Comparison of ENCODE assay signal across 12 cellular contexts in the genomic region with DNA sequence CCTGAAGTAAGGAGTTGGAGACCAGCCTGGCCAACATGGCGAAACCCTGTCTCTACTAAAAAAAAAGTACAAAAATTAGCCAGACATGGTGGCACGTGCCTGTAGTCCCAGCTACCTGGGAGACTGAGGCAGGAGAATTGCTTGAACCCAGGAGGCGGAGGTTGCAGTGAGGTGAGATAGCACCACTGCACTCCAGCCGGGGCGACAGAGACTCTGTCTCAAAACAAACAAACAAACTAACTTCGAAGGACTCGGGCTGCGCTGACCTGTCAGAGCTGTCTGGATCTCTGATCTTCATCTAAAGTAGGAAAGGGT. TPM values are rescaled to one million over a fixed set of nuclear protein-coding genes. Genes with fewer than 3 reads are reported as not detected.
DNase-seq lines count a peak whose midpoint lies in the region; ATAC-seq, FAIRE-seq and TF ChIP-seq lines count a peak whose summit lies in the region.
"Not testable (repeated sequence)": the region's sequence is repeated elsewhere in the genome, so short reads cannot be mapped to it uniquely, and the experiment has no call there.
"Had no signal": no experiment of that assay in that cellular context is flagged by ENCODE, and none has a peak within 500 bp of the region (broad histone marks: within the 10 kb centered on the region; RNA-seq: fewer than 3 reads in every experiment).

No MANE protein-coding gene starts in this region.

- not testable (repeated sequence) for H3K23ac ChIP-seq in trophoblast cell (ENCODE audit: low read length)

- SMC1A ChIA-PET in GM12878 (lab: Charles Lee; ENCODE audit: uncharacterized antibody, unreplicated experiment), result interaction anchor here (1.0 kb wide), 1 partner anchor 32 kb away, joined by 4 read pairs; no protein-coding TSS in a partner anchor

- peak overlapping the region; percentile 82; the same call in 1 of the 2 replicates for H3K4me3 ChIP-seq in HUES48 (ENCODE audit: low read depth, low read length)
- H3K4me3 ChIP-seq in GM12878; endothelial cell of umbilical vein (replicated peaks in 1 of 3; ENCODE audit: insufficient read depth in 1 of 3, low read depth in 1 of 3, low read length in 3 of 3); trophoblast cell (ENCODE audit: low read depth, low read length): not testable (repeated sequence)

- not testable (repeated sequence) for H3K4me1 ChIP-seq in HUES48 (ENCODE audit: control insufficient read depth, insufficient read depth, low read length)
- H3K4me1 ChIP-seq in GM12878 (ENCODE audit: control insufficient read depth, insufficient read depth, low read length) (peaks cover 10% of the 10 kb centered on the region; the same call in 1 of the 2 replicates), endothelial cell of umbilical vein (ENCODE audit: control insufficient read depth, extremely low read depth, insufficient read depth, low read length) (peaks cover 15% of the 10 kb centered on the region), trophoblast cell (ENCODE audit: control insufficient read depth in 1 of 2, insufficient read depth in 2 of 2, low read length in 2 of 2) (peaks cover 9 to 11% of the 10 kb centered on the region in 2 experiments)

- not testable (repeated sequence) for H4K91ac ChIP-seq in trophoblast cell (ENCODE audit: low read depth, low read length)

- not testable (repeated sequence) for H4K20me1 ChIP-seq in GM12878 (ENCODE audit: control insufficient read depth, insufficient read depth); endothelial cell of umbilical vein (replicated peaks; ENCODE audit: control insufficient read depth, extremely low read depth, insufficient read depth, low read length)

- H3K36me3 Mint-ChIP-seq in CD14-positive monocyte (peaks cover 8 to 16% of the 10 kb centered on the region in 2 donors), naive B cell (peaks cover 0 to 13% of the 10 kb centered on the region in 2 donors)
- not testable (repeated sequence) for H3K36me3 Mint-ChIP-seq in T-helper 17 cell (ENCODE audit: low read depth); activated T-cell treated with anti-CD3 and anti-CD28 coated beads, Interleukin-2, amount 50 U/mL, for 4 hours (ENCODE audit: insufficient read depth)

- not testable (repeated sequence) for TF ChIP-seq POLR2A in GM12878 (IDR thresholded peaks at IDR 0.05; ENCODE audit: low read depth, low read length); endothelial cell of umbilical vein (IDR thresholded peaks at IDR 0.05; ENCODE audit: low read depth, low read length)

- POLR2A ChIA-PET in GM12878 (lab: Charles Lee); endothelial cell of umbilical vein (lab: Charles Lee): not testable (repeated sequence)

- RAD21 ChIA-PET in GM12878 (lab: Charles Lee; ENCODE audit: unreplicated experiment), result not testable (repeated sequence)

- TF ChIP-seq EP300 in GM12878 (IDR thresholded peaks at IDR 0.05; ENCODE audit: borderline replicate concordance in 1 of 2, control insufficient read depth in 1 of 2, low read depth in 2 of 2, low read length in 2 of 2), result not testable (repeated sequence)

- H3K27me3 Mint-ChIP-seq in CD14-positive monocyte (ENCODE audit: low read depth in 3 of 3), result peaks cover 92 to 100% (median 98%) of the 10 kb centered on the region in 3 donors
- peaks cover 82% of the 10 kb centered on the region for H3K27me3 Mint-ChIP-seq in T-helper 17 cell
- peaks cover 82% of the 10 kb centered on the region for H3K27me3 Mint-ChIP-seq in activated T-cell treated with anti-CD3 and anti-CD28 coated beads, Interleukin-2, amount 50 U/mL, for 4 hours (ENCODE audit: low read depth)
- H3K27me3 Mint-ChIP-seq in naive B cell, result peaks cover 78 to 93% (median 83%) of the 10 kb centered on the region in 3 donors

- not testable (repeated sequence) for H3K18ac ChIP-seq in trophoblast cell (ENCODE audit: low read length)

- H3K27me3 ChIP-seq in HUES48 (ENCODE audit: control insufficient read depth, insufficient read depth, low read length), result peaks cover 20% of the 10 kb centered on the region
- H3K27me3 ChIP-seq in GM12878 (replicated peaks in 1 of 2; ENCODE audit: control insufficient read depth in 2 of 2, insufficient read depth in 2 of 2, low read length in 1 of 2); endothelial cell of umbilical vein (ENCODE audit: control insufficient read depth in 2 of 2, insufficient read depth in 2 of 2, low read length in 2 of 2): not testable (repeated sequence)
- H3K27me3 ChIP-seq in trophoblast cell (ENCODE audit: insufficient read depth, low read length), result peaks cover 11% of the 10 kb centered on the region

- TF ChIP-seq RAD21 in GM12878 (IDR thresholded peaks at IDR 0.05; ENCODE audit: insufficient read depth, low read depth, low read length), result not testable (repeated sequence)

- not testable (repeated sequence) for H2BK120ac ChIP-seq in trophoblast cell (ENCODE audit: insufficient read depth, low read length, poor library complexity)

- H3K9me1 ChIP-seq in endothelial cell of umbilical vein (replicated peaks; ENCODE audit: control insufficient read depth, extremely low read depth, insufficient read depth, low read length), result not testable (repeated sequence)

- WGBS in GM12878 (ENCODE audit: insufficient coverage, insufficient replicate concordance, low lambda C conversion rate, missing lambda C conversion rate), result 48% methylated on average over 8 of the region's 8 CpGs
- no CpG with 5 or more reads among the region's 8 CpGs for WGBS in trophoblast cell (ENCODE audit: extremely low coverage, insufficient coverage, insufficient read length)

- H3K9me3 Mint-ChIP-seq in CD14-positive monocyte (peaks cover 6 to 48% (median 36%) of the 10 kb centered on the region in 7 donors), naive B cell (peaks cover 0 to 13% (median 7%) of the 10 kb centered on the region in 7 donors)
- not testable (repeated sequence) for H3K9me3 Mint-ChIP-seq in activated T-cell treated with anti-CD3 and anti-CD28 coated beads, Interleukin-2, amount 50 U/mL, for 4 hours

- not testable (repeated sequence) for TF ChIP-seq CTCF in CD14-positive monocyte (IDR thresholded peaks at IDR 0.05); GM12878 (IDR thresholded peaks at IDR 0.05 in 2 of 3, conservative IDR thresholded peaks at IDR 0.05 in 1 of 3; ENCODE audit: control insufficient read depth in 2 of 3, extremely low read depth in 1 of 3, insufficient read depth in 1 of 3, low read depth in 3 of 3, low read length in 3 of 3); endothelial cell of umbilical vein (IDR thresholded peaks at IDR 0.05; ENCODE audit: extremely low read depth in 1 of 2, insufficient read depth in 1 of 2, low read depth in 1 of 2, low read length in 2 of 2)

- H4K8ac ChIP-seq in trophoblast cell (ENCODE audit: low read depth, low read length), result not testable (repeated sequence)

- not testable (repeated sequence) for H3K27ac ChIP-seq in HUES48 (ENCODE audit: low read depth, low read length); GM12878 (ENCODE audit: control insufficient read depth, insufficient read depth); endothelial cell of umbilical vein (ENCODE audit: insufficient read depth, low read depth, low read length); trophoblast cell (ENCODE audit: low read depth, low read length)

- CTCF ChIA-PET in GM12878 (lab: Yijun Ruan, JAX) (interaction anchor here (1.1 to 2.8 kb wide), 3 partner anchors 8 to 32 kb away, joined by 3 to 15 read pairs (median 6); no protein-coding TSS in a partner anchor), endothelial cell of umbilical vein (lab: Charles Lee) (interaction anchor here (1.2 to 2.9 kb wide), 3 partner anchors 10 to 16 kb away, joined by 6 to 11 read pairs (median 6); no protein-coding TSS in a partner anchor)

- not testable (repeated sequence) for H2AK5ac ChIP-seq in trophoblast cell (ENCODE audit: low read length)

- not testable (repeated sequence) for BruUV-seq in GM12878 (replicated peaks; lab: Mats Ljungman, UMichigan); endothelial cell of umbilical vein (replicated peaks; lab: Mats Ljungman, UMichigan)

- dilution Hi-C loops in endothelial cell of umbilical vein (cut with MboI; ENCODE audit: extremely low pct_ligation_motif_present, low sequenced_read_pairs), result not testable (repeated sequence)

- H3K14ac ChIP-seq in trophoblast cell (ENCODE audit: low read length), result not testable (repeated sequence)

- intact Hi-C loops in CD14-positive monocyte (cut with micrococcal nuclease); GM12878 (cut with micrococcal nuclease; ENCODE audit: unreplicated experiment): not testable (repeated sequence)
- intact Hi-C loops in endothelial cell of umbilical vein (cut with micrococcal nuclease), result loop anchor here (2.0 to 5.0 kb wide), 2 partner anchors 23 to 275 kb away; no protein-coding TSS in a partner anchor

- DNase-seq in CD14-positive monocyte (ENCODE audit: low spot score); T-helper 17 cell; activated T-cell treated with anti-CD3 and anti-CD28 coated beads, Interleukin-2, amount 50 U/mL, for 4 hours; GM12878 (ENCODE audit: low read depth, low spot score); endothelial cell of umbilical vein (ENCODE audit: low read depth, low spot score); naive B cell; trophoblast cell: not testable (repeated sequence)

- H3K36me3 ChIP-seq in HUES48 (ENCODE audit: control insufficient read depth, insufficient read depth, low read length); GM12878 (ENCODE audit: control insufficient read depth in 2 of 2, insufficient read depth in 2 of 2, low read length in 1 of 2); endothelial cell of umbilical vein (ENCODE audit: control insufficient read depth in 2 of 2, extremely low read depth in 1 of 2, insufficient read depth in 2 of 2, low read length in 2 of 2); trophoblast cell (ENCODE audit: control insufficient read depth in 1 of 2, insufficient read depth in 2 of 2, low read length in 2 of 2): not testable (repeated sequence)

- H3K79me2 ChIP-seq in GM12878 (ENCODE audit: control insufficient read depth, insufficient read depth, low read length); endothelial cell of umbilical vein (ENCODE audit: control insufficient read depth, insufficient read depth, low read length); trophoblast cell (ENCODE audit: control insufficient read depth, insufficient read depth, low read length, poor library complexity): not testable (repeated sequence)

- not testable (repeated sequence) for H2BK12ac ChIP-seq in trophoblast cell (ENCODE audit: low read length)

- H3K27ac Mint-ChIP-seq in CD14-positive monocyte, result not testable (repeated sequence)
- H3K27ac Mint-ChIP-seq in T-helper 17 cell, result peak overlapping the region; percentile 75
- H3K27ac Mint-ChIP-seq in naive B cell, result peak overlapping the region in 2 of 6 donors; percentile 79 to 96

- H3K9ac ChIP-seq in HUES48 (ENCODE audit: low read depth, low read length); GM12878 (ENCODE audit: control insufficient read depth, insufficient read depth, low read length); endothelial cell of umbilical vein (replicated peaks; ENCODE audit: extremely low read depth, insufficient read depth, low read length); trophoblast cell (ENCODE audit: low read length): not testable (repeated sequence)

- peaks cover 21% of the 10 kb centered on the region for H3K4me1 Mint-ChIP-seq in CD14-positive monocyte
- H3K4me1 Mint-ChIP-seq in T-helper 17 cell, result not testable (repeated sequence)
- peaks cover 21% of the 10 kb centered on the region for H3K4me1 Mint-ChIP-seq in activated T-cell treated with anti-CD3 and anti-CD28 coated beads, Interleukin-2, amount 50 U/mL, for 4 hours (ENCODE audit: low read depth)
- H3K4me1 Mint-ChIP-seq in naive B cell, result peaks cover 16 to 23% (median 21%) of the 10 kb centered on the region in 3 donors

- H3K4me2 ChIP-seq in GM12878 (ENCODE audit: control insufficient read depth, insufficient read depth) (peak overlapping the region; percentile 95; the same call in 1 of the 2 replicates), trophoblast cell (ENCODE audit: low read length) (peak overlapping the region; percentile 86)
- not testable (repeated sequence) for H3K4me2 ChIP-seq in endothelial cell of umbilical vein (ENCODE audit: insufficient read depth, low read length)

- H4K12ac ChIP-seq in trophoblast cell (ENCODE audit: low read depth, low read length), result not testable (repeated sequence)

- not testable (repeated sequence) for H2BK5ac ChIP-seq in trophoblast cell (ENCODE audit: low read depth, low read length, poor library complexity)

- H3K4ac ChIP-seq in trophoblast cell (ENCODE audit: low read depth, low read length), result not testable (repeated sequence)

- not testable (repeated sequence) for H2AFZ ChIP-seq in GM12878 (ENCODE audit: control insufficient read depth, low read depth, low read length); endothelial cell of umbilical vein (ENCODE audit: low read depth, low read length); trophoblast cell (ENCODE audit: insufficient read depth, low read length, poor library complexity)

- H3K9me3 ChIP-seq in HUES48 (ENCODE audit: control insufficient read depth, insufficient read depth, low read length); T-helper 17 cell (ENCODE audit: control insufficient read depth, low read length, poor library complexity, severe bottlenecking); GM12878 (replicated peaks; ENCODE audit: control insufficient read depth, insufficient read depth, low read length); endothelial cell of umbilical vein (replicated peaks; ENCODE audit: control insufficient read depth, insufficient read depth, low read length); trophoblast cell (ENCODE audit: insufficient read depth, low read depth, low read length): not testable (repeated sequence)

- H3K4me3 Mint-ChIP-seq in CD14-positive monocyte (peak overlapping the region; percentile 72 to 95), T-helper 17 cell (peak overlapping the region; percentile 64), naive B cell (peak overlapping the region; percentile 61 to 84 (median 74))
- H3K4me3 Mint-ChIP-seq in activated T-cell treated with anti-CD3 and anti-CD28 coated beads, Interleukin-2, amount 50 U/mL, for 4 hours, result peak overlapping the region; percentile 71

- not testable (repeated sequence) for FAIRE-seq in GM12878 (lab: Jason Lieb, UNC)
- peak; percentile 37 for FAIRE-seq in endothelial cell of umbilical vein (lab: Jason Lieb, UNC)

- not testable (repeated sequence) for ATAC-seq in T-helper 17 cell; activated T-cell treated with anti-CD3 and anti-CD28 coated beads, Interleukin-2, amount 50 U/mL, for 4 hours; GM12878; naive B cell (ENCODE audit: low read depth in 2 of 2)

- not testable (repeated sequence) for H3K79me1 ChIP-seq in trophoblast cell (ENCODE audit: low read length)

- in situ Hi-C loops in GM12878 (cut with MboI), result not testable (repeated sequence)

RNA-seq across cellular contexts. Expression of a gene that starts 5.8 kb away (rescaled TPM):
- polyA plus RNA-seq in CD14-positive monocyte, result not detected
- total RNA-seq in T-helper 17 cell, result not detected
- not detected for total RNA-seq in activated T-cell treated with anti-CD3 and anti-CD28 coated beads, Interleukin-2, amount 50 U/mL, for 4 hours
- total RNA-seq in GM12878 (2013; cell fraction: nucleolus; rRNA removed), result not detected in 2 replicates
- not detected in 2 replicates for total RNA-seq in GM12878 (2014; rRNA removed)
- total RNA-seq in GM12878 (2014; rRNA removed; fragmentation: Illumina TruSeq; extraction: Trizol), result not detected in 2 replicates
- not detected in 2 replicates for total RNA-seq in GM12878 (2021)
- polyA plus RNA-seq in GM12878 (2011; ENCODE audit: low read depth), result not detected
- 0.12 TPM in 1 of 2 replicates, not detected in the other for polyA plus RNA-seq in GM12878 (2011; rRNA removed)
- polyA plus RNA-seq in GM12878 (2011; cell fraction: cytosol; rRNA removed), result 0.30 and 0.36 TPM in 2 replicates
- 0.12 TPM in 1 of 2 replicates, not detected in the other for polyA plus RNA-seq in GM12878 (2011; cell fraction: nucleus; rRNA removed)
- not detected in 2 replicates for polyA plus RNA-seq in GM12878 (2012)
- polyA plus RNA-seq in GM12878 (2014; fragmentation: Illumina TruSeq; extraction: Trizol), result 0.10 TPM in 1 of 2 replicates, not detected in the other
- polyA plus RNA-seq in GM12878 (2014; fragmentation: Nextera tagmentation; extraction: Ambion mirVana), result not detected
- polyA plus RNA-seq in GM12878 (2014; rRNA removed), result 0.14 TPM in 1 of 2 replicates, not detected in the other
- polyA plus RNA-seq in GM12878 (2016; fragmentation: Nextera tagmentation; extraction: Ambion mirVana), result not detected
- polyA minus RNA-seq in GM12878 (2011; rRNA and poly(A)+ RNA removed), result 1.1 TPM in 1 of 2 replicates, not detected in the other
- polyA minus RNA-seq in GM12878 (2011; cell fraction: cytosol; rRNA and poly(A)+ RNA removed), result not detected in 2 replicates
- polyA minus RNA-seq in GM12878 (2011; cell fraction: nucleus; rRNA and poly(A)+ RNA removed), result not detected in 2 replicates
- not detected in 2 replicates for total RNA-seq in endothelial cell of umbilical vein
- polyA plus RNA-seq in endothelial cell of umbilical vein, result 0.17 and 0.25 TPM in 2 replicates
- 0.10 and 0.14 TPM in 2 replicates for polyA plus RNA-seq in endothelial cell of umbilical vein (2011; cell fraction: cytosol; rRNA removed)
- not detected in 2 replicates for polyA plus RNA-seq in endothelial cell of umbilical vein (2011; cell fraction: nucleus; rRNA removed)
- 0.19 TPM in 1 of 2 replicates, not detected in the other for polyA plus RNA-seq in endothelial cell of umbilical vein (2012)
- 0.63 TPM in 1 of 2 replicates, not detected in the other for polyA minus RNA-seq in endothelial cell of umbilical vein
- not detected for polyA minus RNA-seq in endothelial cell of umbilical vein (2011; cell fraction: cytosol; rRNA and poly(A)+ RNA removed)
- not detected in 2 replicates for polyA minus RNA-seq in endothelial cell of umbilical vein (2011; cell fraction: nucleus; rRNA and poly(A)+ RNA removed)
- not detected for polyA plus RNA-seq in naive B cell (ENCODE audit: low read depth in 6 of 6)
- polyA plus RNA-seq in trophoblast cell (2013), result 0.06 TPM in 1 of 2 replicates, not detected in the other
- total RNA-seq: cardiac septum, G401, lower leg skin, sciatic nerve had no signal

RNA-seq across cellular contexts. Expression of a gene that starts 47.4 kb away (rescaled TPM):
- polyA plus RNA-seq in CD14-positive monocyte (1 to 10 TPM; 1.5 to 2.6 TPM), GM12878 (2011; rRNA removed) (0.13 and 0.53 TPM in 2 replicates), GM12878 (2014; fragmentation: Illumina TruSeq; extraction: Trizol) (0.22 and 0.91 TPM in 2 replicates), GM12878 (2014; fragmentation: Nextera tagmentation; extraction: Ambion mirVana) (under 1 TPM; 0.55 to 0.58 TPM), GM12878 (2014; rRNA removed) (3.1 and 3.2 TPM in 2 replicates), GM12878 (2016; fragmentation: Nextera tagmentation; extraction: Ambion mirVana) (1 to 10 TPM; 3.4 to 4.8 TPM), endothelial cell of umbilical vein (1.8 and 2.0 TPM in 2 replicates), naive B cell (ENCODE audit: low read depth in 6 of 6) (1 to 10 TPM in 4 of 6 donors, under 1 TPM in 1, not detected in 1; 0.38 to 2.7 (median 1.6) TPM)
- total RNA-seq in T-helper 17 cell (1 to 10 TPM; 3.1 to 3.4 TPM), GM12878 (2014; rRNA removed) (1.1 TPM in 2 replicates), GM12878 (2014; rRNA removed; fragmentation: Illumina TruSeq; extraction: Trizol) (0.83 and 1.2 TPM in 2 replicates), GM12878 (2021) (7.2 and 9.4 TPM in 2 replicates), endothelial cell of umbilical vein (8.0 and 9.8 TPM in 2 replicates)
- total RNA-seq in activated T-cell treated with anti-CD3 and anti-CD28 coated beads, Interleukin-2, amount 50 U/mL, for 4 hours, result 10 to 100 TPM in 1 of 3 donors, 1 to 10 TPM in 2; 9.8 to 12.0 (median 9.9) TPM
- total RNA-seq in GM12878 (2013; cell fraction: nucleolus; rRNA removed), result 2.7 and 6.1 TPM in 2 replicates
- polyA plus RNA-seq in GM12878 (2011; ENCODE audit: low read depth), result 2.1 TPM
- 0.73 and 1.0 TPM in 2 replicates for polyA plus RNA-seq in GM12878 (2011; cell fraction: cytosol; rRNA removed)
- polyA plus RNA-seq in GM12878 (2011; cell fraction: nucleus; rRNA removed), result 2.0 and 3.8 TPM in 2 replicates
- 4.8 and 5.3 TPM in 2 replicates for polyA plus RNA-seq in GM12878 (2012)
- 0.88 and 1.6 TPM in 2 replicates for polyA minus RNA-seq in GM12878 (2011; rRNA and poly(A)+ RNA removed)
- polyA minus RNA-seq in GM12878 (2011; cell fraction: cytosol; rRNA and poly(A)+ RNA removed), result 1.2 and 1.9 TPM in 2 replicates
- polyA minus RNA-seq in GM12878 (2011; cell fraction: nucleus; rRNA and poly(A)+ RNA removed), result 1.1 and 2.1 TPM in 2 replicates
- polyA plus RNA-seq in endothelial cell of umbilical vein (2011; cell fraction: cytosol; rRNA removed), result 1.3 and 1.7 TPM in 2 replicates
- polyA plus RNA-seq in endothelial cell of umbilical vein (2011; cell fraction: nucleus; rRNA removed), result 0.87 and 0.90 TPM in 2 replicates
- 6.0 and 6.4 TPM in 2 replicates for polyA plus RNA-seq in endothelial cell of umbilical vein (2012)
- polyA minus RNA-seq in endothelial cell of umbilical vein, result 1.4 and 2.0 TPM in 2 replicates
- polyA minus RNA-seq in endothelial cell of umbilical vein (2011; cell fraction: cytosol; rRNA and poly(A)+ RNA removed), result 3.5 TPM
- polyA minus RNA-seq in endothelial cell of umbilical vein (2011; cell fraction: nucleus; rRNA and poly(A)+ RNA removed), result 0.72 and 1.5 TPM in 2 replicates
- 8.3 and 8.5 TPM in 2 replicates for polyA plus RNA-seq in trophoblast cell (2013)

RNA-seq across cellular contexts. Expression of a gene that starts 52.7 kb away (rescaled TPM):
- polyA plus RNA-seq in CD14-positive monocyte, result 1 to 10 TPM; 2.0 to 2.8 TPM
- 1 to 10 TPM; 3.2 to 4.8 TPM for total RNA-seq in T-helper 17 cell
- total RNA-seq in activated T-cell treated with anti-CD3 and anti-CD28 coated beads, Interleukin-2, amount 50 U/mL, for 4 hours, result 1 to 10 TPM; 9.0 to 9.7 (median 9.6) TPM
- total RNA-seq in GM12878 (2013; cell fraction: nucleolus; rRNA removed), result 30.1 and 31.9 TPM in 2 replicates
- 12.8 and 14.1 TPM in 2 replicates for total RNA-seq in GM12878 (2014; rRNA removed)
- total RNA-seq in GM12878 (2014; rRNA removed; fragmentation: Illumina TruSeq; extraction: Trizol), result 11.5 and 12.1 TPM in 2 replicates
- 8.7 and 10.4 TPM in 2 replicates for total RNA-seq in GM12878 (2021)
- polyA plus RNA-seq in GM12878 (2011; ENCODE audit: low read depth), result 3.1 TPM
- 6.3 and 7.8 TPM in 2 replicates for polyA plus RNA-seq in GM12878 (2011; rRNA removed)
- 4.1 and 4.6 TPM in 2 replicates for polyA plus RNA-seq in GM12878 (2011; cell fraction: cytosol; rRNA removed)
- 8.2 and 10.6 TPM in 2 replicates for polyA plus RNA-seq in GM12878 (2011; cell fraction: nucleus; rRNA removed)
- 4.6 and 5.5 TPM in 2 replicates for polyA plus RNA-seq in GM12878 (2012)
- polyA plus RNA-seq in GM12878 (2014; fragmentation: Illumina TruSeq; extraction: Trizol), result 8.9 and 11.2 TPM in 2 replicates
- polyA plus RNA-seq in GM12878 (2014; fragmentation: Nextera tagmentation; extraction: Ambion mirVana), result 1 to 10 TPM; 4.0 to 4.1 TPM
- polyA plus RNA-seq in GM12878 (2014; rRNA removed), result 5.2 and 8.3 TPM in 2 replicates
- 10 to 100 TPM; 12.4 to 13.9 TPM for polyA plus RNA-seq in GM12878 (2016; fragmentation: Nextera tagmentation; extraction: Ambion mirVana)
- polyA minus RNA-seq in GM12878 (2011; rRNA and poly(A)+ RNA removed), result 9.2 and 11.3 TPM in 2 replicates
- polyA minus RNA-seq in GM12878 (2011; cell fraction: cytosol; rRNA and poly(A)+ RNA removed), result 4.0 and 7.1 TPM in 2 replicates
- polyA minus RNA-seq in GM12878 (2011; cell fraction: nucleus; rRNA and poly(A)+ RNA removed), result 9.7 and 17.2 TPM in 2 replicates
- 9.1 and 10.0 TPM in 2 replicates for total RNA-seq in endothelial cell of umbilical vein
- polyA plus RNA-seq in endothelial cell of umbilical vein, result 2.8 and 3.4 TPM in 2 replicates
- polyA plus RNA-seq in endothelial cell of umbilical vein (2011; cell fraction: cytosol; rRNA removed), result 3.1 and 4.1 TPM in 2 replicates
- polyA plus RNA-seq in endothelial cell of umbilical vein (2011; cell fraction: nucleus; rRNA removed), result 7.2 TPM in 2 replicates
- 6.9 and 7.4 TPM in 2 replicates for polyA plus RNA-seq in endothelial cell of umbilical vein (2012)
- 5.9 and 11.4 TPM in 2 replicates for polyA minus RNA-seq in endothelial cell of umbilical vein
- 10.5 TPM for polyA minus RNA-seq in endothelial cell of umbilical vein (2011; cell fraction: cytosol; rRNA and poly(A)+ RNA removed)
- 6.6 and 9.0 TPM in 2 replicates for polyA minus RNA-seq in endothelial cell of umbilical vein (2011; cell fraction: nucleus; rRNA and poly(A)+ RNA removed)
- 10 to 100 TPM in 4 of 6 donors, 1 to 10 TPM in 2; 5.4 to 13.8 (median 11.0) TPM for polyA plus RNA-seq in naive B cell (ENCODE audit: low read depth in 6 of 6)
- polyA plus RNA-seq in trophoblast cell (2013), result 3.4 and 3.8 TPM in 2 replicates
